Comparison of ENCODE assay signal across 15 cellular contexts in genomic region chr2:17573085-17573805, GRCh38. TPM values are rescaled to one million over a fixed set of nuclear protein-coding genes. Genes with fewer than 3 reads are reported as not detected.
DNase-seq lines count a peak whose midpoint lies in the region; ATAC-seq, FAIRE-seq and TF ChIP-seq lines count a peak whose summit lies in the region.
"Had no signal": no experiment of that assay in that cellular context is flagged by ENCODE, and none has a peak within 500 bp of the region (broad histone marks: within the 10 kb centered on the region; RNA-seq: fewer than 3 reads in every experiment).

No MANE protein-coding gene starts in this region.

- CTCF ChIA-PET in GM10248 (lab: Yijun Ruan, JAX): interaction anchor here (0.6 to 1.8 kb wide), 7 partner anchors 8 to 247 kb away, joined by 3 to 7 read pairs (median 3); no protein-coding TSS in a partner anchor

- H3K4me3 Mint-ChIP-seq in neural progenitor cell (no peak overlapping the region), natural killer cell (no peak overlapping the region)
- H3K4me3 Mint-ChIP-seq: natural killer cell treated with Interleukin-12 subunit alpha and Interleukin-12 subunit beta and Interleukin-15 and Interleukin-18, amount 100 ng/mL, for 72 hours had no signal

- no peaks in the 10 kb centered on the region for H3K27me3 ChIP-seq in OCI-LY3 (ENCODE audit: low read depth, low read length)
- no peaks in the 10 kb centered on the region for H3K27me3 ChIP-seq in neural progenitor cell

- H3K9me3 ChIP-seq in OCI-LY3 (ENCODE audit: insufficient read depth, low read length): no peaks in the 10 kb centered on the region
- H3K9me3 ChIP-seq in neural progenitor cell (ENCODE audit: low read depth): no peaks in the 10 kb centered on the region

- peak overlapping the region; percentile 20 for H3K4me2 ChIP-seq in OCI-LY3 (ENCODE audit: low read length)
- no peak overlapping the region for H3K4me2 ChIP-seq in neural progenitor cell

- intact Hi-C loops in natural killer cell (cut with micrococcal nuclease): no loop called here

- H3K36me3 Mint-ChIP-seq in neural progenitor cell: no peaks in the 10 kb centered on the region
- H3K36me3 Mint-ChIP-seq in natural killer cell: no peaks in the 10 kb centered on the region
- H3K36me3 Mint-ChIP-seq: natural killer cell treated with Interleukin-12 subunit alpha and Interleukin-12 subunit beta and Interleukin-15 and Interleukin-18, amount 100 ng/mL, for 72 hours had no signal

- no peak overlapping the region for H3K9ac ChIP-seq in OCI-LY3 (ENCODE audit: low read length)
- H3K9ac ChIP-seq in neural progenitor cell: no peak overlapping the region

- H2AFZ ChIP-seq in OCI-LY3 (ENCODE audit: low read depth, low read length) (no peak overlapping the region; the same call in 1 of the 2 replicates), neural progenitor cell (replicated peaks) (no peak overlapping the region)

- H3K4me1 Mint-ChIP-seq in neural progenitor cell: peaks cover 2% of the 10 kb centered on the region
- no peaks in the 10 kb centered on the region for H3K4me1 Mint-ChIP-seq in natural killer cell

- H3K9me3 Mint-ChIP-seq in neural progenitor cell: no peaks in the 10 kb centered on the region
- H3K9me3 Mint-ChIP-seq in natural killer cell: peaks cover 0 to 3% of the 10 kb centered on the region in 2 donors

- TF ChIP-seq CTCF in OCI-LY3 (IDR thresholded peaks at IDR 0.05; ENCODE audit: low read depth, low read length) (peak; percentile 73), neural progenitor cell (IDR thresholded peaks at IDR 0.05) (peak; percentile 39), GM10248 (IDR thresholded peaks at IDR 0.05; ENCODE audit: control extremely low read depth, extremely low read depth, low read depth, missing control alignments) (no peak), natural killer cell (IDR thresholded peaks at IDR 0.05) (no peak)

- FAIRE-seq in GM19239 (lab: Jason Lieb, UNC): no peak

- H3K27ac ChIP-seq in OCI-LY3 (ENCODE audit: low read length) (peak overlapping the region; percentile 13; the same call in 1 of the 2 replicates), neural progenitor cell (no peak overlapping the region)

- H3K27me3 Mint-ChIP-seq in neural progenitor cell (ENCODE audit: insufficient read depth, low read depth) (peaks cover 3% of the 10 kb centered on the region), natural killer cell (ENCODE audit: low read depth in 2 of 2) (no peaks in the 10 kb centered on the region)
- H3K27me3 Mint-ChIP-seq: natural killer cell treated with Interleukin-12 subunit alpha and Interleukin-12 subunit beta and Interleukin-15 and Interleukin-18, amount 100 ng/mL, for 72 hours had no signal

- no peak for DNase-seq in neural progenitor cell (ENCODE audit: low spot score)
- no peak for DNase-seq in GM10248 (ENCODE audit: extremely low spot score)
- no peak for DNase-seq in NK-92 (lab: John Stamatoyannopoulos, UW; ENCODE audit: unreplicated experiment)
- no peak for DNase-seq in GM19239 (ENCODE audit: insufficient read length, low spot score)
- DNase-seq in natural killer cell: no peak
- DNase-seq: activated CD4-positive, alpha-beta T cell treated with anti-CD3 and anti-CD28 coated beads for 1 hour; activated gamma-delta T cell treated with Interleukin-2 at 50 U/mL for 16 hours; dermis blood vessel endothelial cell; DMS79; stimulated activated naive CD8-positive, alpha-beta T cell treated with anti-CD3 and anti-CD28 coated beads, Interleukin-15, Interleukin-2, amounts not matched to agents 100 U/mL and 50 U/mL, for 24 hours had no signal

- peaks cover 44% of the 10 kb centered on the region for H3K4me1 ChIP-seq in OCI-LY3 (ENCODE audit: low read length)
- peaks cover 9% of the 10 kb centered on the region for H3K4me1 ChIP-seq in neural progenitor cell

- H3K36me3 ChIP-seq in OCI-LY3 (replicated peaks; ENCODE audit: low read depth, low read length): no peaks in the 10 kb centered on the region
- no peaks in the 10 kb centered on the region for H3K36me3 ChIP-seq in neural progenitor cell

- H3K4me3 ChIP-seq in OCI-LY3 (ENCODE audit: low read length): no peak overlapping the region
- H3K4me3 ChIP-seq in neural progenitor cell: no peak overlapping the region

- ATAC-seq in GM19372 (IDR thresholded peaks at IDR 0.05; ENCODE audit: low read depth, unreplicated experiment): peak; percentile 50
- peak; percentile 79 for ATAC-seq in esophagus mucosa
- no peak for ATAC-seq in natural killer cell
- ATAC-seq: natural killer cell treated with Interleukin-12 subunit alpha and Interleukin-12 subunit beta and Interleukin-15 and Interleukin-18, amount 100 ng/mL, for 72 hours; Panc1; stimulated activated naive CD8-positive, alpha-beta T cell treated with anti-CD3 and anti-CD28 coated beads, Interleukin-15, Interleukin-2, amounts not matched to agents 100 U/mL and 50 U/mL, for 24 hours had no signal

- H3K79me2 ChIP-seq in OCI-LY3 (ENCODE audit: low read length): no peaks in the 10 kb centered on the region
- peaks cover 88% of the 10 kb centered on the region for H3K79me2 ChIP-seq in neural progenitor cell (ENCODE audit: low read depth)

- no peak overlapping the region for H3K27ac Mint-ChIP-seq in neural progenitor cell
- no peak overlapping the region for H3K27ac Mint-ChIP-seq in natural killer cell
- H3K27ac Mint-ChIP-seq: natural killer cell treated with Interleukin-12 subunit alpha and Interleukin-12 subunit beta and Interleukin-15 and Interleukin-18, amount 100 ng/mL, for 72 hours had no signal

- no peaks in the 10 kb centered on the region for H4K20me1 ChIP-seq in OCI-LY3 (ENCODE audit: insufficient read depth, low read length)
- H4K20me1 ChIP-seq in neural progenitor cell (ENCODE audit: low read depth): no peaks in the 10 kb centered on the region

- POLR2A ChIA-PET in GM10248 (lab: Yijun Ruan, JAX): no interaction called here

- peaks cover 8% of the 10 kb centered on the region for H3F3A ChIP-seq in neural progenitor cell (ENCODE audit: low read depth)

RNA-seq across cellular contexts. Expression of gene VSNL1, which starts 32.7 kb away (rescaled TPM):
- 65.6 TPM for total RNA-seq in esophagus mucosa
- 54.5 and 94.4 TPM in 2 replicates for total RNA-seq in neural progenitor cell (ENCODE audit: low replicate concordance)
- total RNA-seq in natural killer cell: not detected
- total RNA-seq: dermis blood vessel endothelial cell; natural killer cell treated with Interleukin-12 subunit alpha and Interleukin-12 subunit beta and Interleukin-15 and Interleukin-18, amount 100 ng/mL, for 72 hours had no signal

RNA-seq across cellular contexts. Expression of gene RAD51AP2, which starts 55.0 kb away (rescaled TPM):
- total RNA-seq in esophagus mucosa (0.16 TPM), neural progenitor cell (ENCODE audit: low replicate concordance) (0.31 and 1.2 TPM in 2 replicates), natural killer cell (not detected)
- total RNA-seq: dermis blood vessel endothelial cell; natural killer cell treated with Interleukin-12 subunit alpha and Interleukin-12 subunit beta and Interleukin-15 and Interleukin-18, amount 100 ng/mL, for 72 hours had no signal

Comparison
In these comparisons a context has a peak if more than half of its experiments do, and no peak if none do; other contexts are left out.
1. ATAC-seq: peak in GM19372 (single experiment) and esophagus mucosa (single experiment); none in natural killer cell (0 of 3).
2. CTCF ChIP-seq: peak in OCI-LY3 (single experiment) and neural progenitor cell (single experiment); none in GM10248 (single experiment) and natural killer cell (single experiment).
3. RNA of gene VSNL1, which starts 32.7 kb away (total RNA-seq): 54.5 to 94.4 TPM in neural progenitor cell and 65.6 TPM in esophagus mucosa (single experiment); not detected in natural killer cell; every median in the first group is over 10 times any median in the second.